Comparison of ENCODE assay signal across 8 cellular contexts in genomic region chr4:986949-987688, GRCh38. TPM values are rescaled to one million over a fixed set of nuclear protein-coding genes. Genes with fewer than 3 reads are reported as not detected.
DNase-seq lines count a peak whose midpoint lies in the region; ATAC-seq, FAIRE-seq and TF ChIP-seq lines count a peak whose summit lies in the region.

TSS of gene IDUA (plus strand) at chr4:987044. CDS start at chr4:987085, 41 bp downstream.

- H3K27ac ChIP-seq in DOHH2 (ENCODE audit: low read depth, low read length) (0 out of 2 replicates have a peak within 1 kb of the TSS, but pooled peaks have one; percentile 18), left ventricle myocardium inferior (replicated peaks) (peak within 1 kb of the TSS; percentile 62), prostate gland (peak within 1 kb of the TSS; percentile 57 to 65)

- H3K9me3 ChIP-seq in DOHH2 (ENCODE audit: control insufficient read depth, insufficient read depth, low read length), result no peaks in the 10 kb centered on the region
- no peaks in the 10 kb centered on the region for H3K9me3 ChIP-seq in adipocyte (ENCODE audit: control insufficient read depth, low read length)
- H3K9me3 ChIP-seq in left ventricle myocardium inferior (replicated peaks), result no peaks in the 10 kb centered on the region
- no peaks in the 10 kb centered on the region for H3K9me3 ChIP-seq in prostate gland

- H4K20me1 ChIP-seq in DOHH2 (ENCODE audit: control insufficient read depth, insufficient read depth, low read depth, low read length), result no peaks in the 10 kb centered on the region

- H3K27me3 ChIP-seq in DOHH2 (ENCODE audit: control insufficient read depth, low read length) (no peaks in the 10 kb centered on the region), adipocyte (replicated peaks; ENCODE audit: control insufficient read depth, insufficient read depth, low read length) (no peaks in the 10 kb centered on the region), left ventricle myocardium inferior (ENCODE audit: low read depth) (no peaks in the 10 kb centered on the region), prostate gland (replicated peaks; ENCODE audit: insufficient read depth) (no peaks in the 10 kb centered on the region)

- WGBS in prostate gland, result under 1% methylated on average over 58 of the region's 65 CpGs

- H3K4me3 ChIP-seq in DOHH2 (ENCODE audit: low read length), result peak within 1 kb of the TSS; percentile 76
- H3K4me3 ChIP-seq in Jurkat, Clone E6-1 (ENCODE audit: low read length), result peak within 1 kb of the TSS; percentile 56
- peak within 1 kb of the TSS; percentile 81 for H3K4me3 ChIP-seq in adipocyte (ENCODE audit: low read length)
- H3K4me3 ChIP-seq in left ventricle myocardium inferior, result peak within 1 kb of the TSS; percentile 81
- H3K4me3 ChIP-seq in prostate gland, result peak within 1 kb of the TSS; percentile 49 to 72

- peak; percentile 62 for DNase-seq in Jurkat, Clone E6-1 (ENCODE audit: low read depth, low spot score)
- DNase-seq in adipocyte (ENCODE audit: low read depth), result peak; percentile 91
- DNase-seq in left ventricle myocardium inferior, result peak; percentile 84
- DNase-seq in prostate gland (ENCODE audit: low spot score), result peak; percentile 74
- DNase-seq in urothelium cell line (ENCODE audit: low spot score), result peak; percentile 76

- H3K9ac ChIP-seq in adipocyte (ENCODE audit: low read length), result peak within 1 kb of the TSS; percentile 90

- intact Hi-C loops in T-helper 1 cell treated with Interleukin-12 subunit alpha and Interleukin-12 subunit beta and Interleukin-4 antibody, amounts not matched to agents 30 ng/mL and 1 ng/mL, for 36 hours (cut with micrococcal nuclease), result loop anchor here (1.0 to 10.0 kb wide), 8 partner anchors 14 to 742 kb away; partner anchors contain the start of genes ATP5ME, DGKQ, GAK and MYL5
- intact Hi-C loops in left ventricle myocardium inferior (cut with micrococcal nuclease), result no loop called here
- intact Hi-C loops in prostate gland (cut with DNase I), result no loop called here

- H3K4me2 ChIP-seq in DOHH2 (ENCODE audit: low read length), result peak within 1 kb of the TSS; percentile 77

- H3K36me3 ChIP-seq in DOHH2 (ENCODE audit: control insufficient read depth, low read length) (no peaks in the 10 kb centered on the region), adipocyte (ENCODE audit: control insufficient read depth, insufficient read depth, low read length, severe bottlenecking) (peaks cover 17% of the 10 kb centered on the region), left ventricle myocardium inferior (peaks cover 9% of the 10 kb centered on the region), prostate gland (no peaks in the 10 kb centered on the region)

- no peak for TF ChIP-seq POLR2A in prostate gland (IDR thresholded peaks at IDR 0.05)

- H3K4me1 ChIP-seq in DOHH2 (ENCODE audit: control insufficient read depth, low read length) (peaks cover 19% of the 10 kb centered on the region), adipocyte (ENCODE audit: control insufficient read depth, insufficient read depth, low read length) (peaks cover 29% of the 10 kb centered on the region), left ventricle myocardium inferior (peaks cover 36% of the 10 kb centered on the region), prostate gland (replicated peaks) (peaks cover 9% of the 10 kb centered on the region)

- ATAC-seq in GM21526 (IDR thresholded peaks at IDR 0.05; ENCODE audit: low FRiP score, unreplicated experiment), result peak; percentile 70

- no peaks in the 10 kb centered on the region for H3F3A ChIP-seq in DOHH2 (ENCODE audit: control insufficient read depth, insufficient read depth)

- no peaks in the 10 kb centered on the region for H3K9me2 ChIP-seq in DOHH2 (replicated peaks; ENCODE audit: control insufficient read depth, low read length)

- H3K79me2 ChIP-seq in DOHH2 (ENCODE audit: control insufficient read depth, low read length), result no peaks in the 10 kb centered on the region

- no peak for FAIRE-seq in urothelium cell line (lab: Jason Lieb, UNC)

- TF ChIP-seq CTCF in DOHH2 (IDR thresholded peaks at IDR 0.05; ENCODE audit: low read depth, low read length, poor library complexity, severe bottlenecking) (peak; percentile 73), left ventricle myocardium inferior (IDR thresholded peaks at IDR 0.05; ENCODE audit: borderline replicate concordance) (peak; percentile 57), prostate gland (IDR thresholded peaks at IDR 0.05) (peak in 3 of 4 experiments; percentile 20 to 61 (median 38))

RNA-seq across cellular contexts. Expression of gene IDUA, which starts in this region (rescaled TPM):
- polyA plus RNA-seq in Jurkat, Clone E6-1 (2012; ENCODE audit: insufficient read depth, insufficient read length), result 3.7 TPM
- total RNA-seq in T-helper 1 cell treated with Interleukin-12 subunit alpha and Interleukin-12 subunit beta and Interleukin-4 antibody, amounts not matched to agents 30 ng/mL and 1 ng/mL, for 36 hours, result 38.9 and 45.9 TPM in 2 replicates
- 9.0 TPM for total RNA-seq in left ventricle myocardium inferior
- total RNA-seq in prostate gland, result 10 to 100 TPM; 53.6 to 56.8 TPM

Comparison
In these comparisons a context has a peak if more than half of its experiments do, and no peak if none do; other contexts are left out.
1. Peak in every context shown above with its lines: DNase-seq, ATAC-seq, H3K4me3 ChIP-seq and H3K27ac ChIP-seq.